Comparison of ENCODE assay signal across 8 cellular contexts in genomic region chr4:7103031-7103598, GRCh38. TPM values are rescaled to one million over a fixed set of nuclear protein-coding genes. Genes with fewer than 3 reads are reported as not detected.
DNase-seq lines count a peak whose midpoint lies in the region; ATAC-seq and TF ChIP-seq lines count a peak whose summit lies in the region.

No MANE protein-coding gene starts in this region.

- peak overlapping the region; percentile 99 for H3K4me2 ChIP-seq in PC-9

- H3K4me3 Mint-ChIP-seq in Caco-2 (ENCODE audit: unreplicated experiment), result peak overlapping the region; percentile 83
- H3K4me3 Mint-ChIP-seq in natural killer cell treated with Interleukin-12 subunit alpha and Interleukin-12 subunit beta and Interleukin-15 and Interleukin-18, amount 100 ng/mL, for 72 hours, result peak overlapping the region; percentile 83

- no peaks in the 10 kb centered on the region for H3K27me3 Mint-ChIP-seq in Caco-2 (ENCODE audit: insufficient read depth, unreplicated experiment)
- H3K27me3 Mint-ChIP-seq in natural killer cell treated with Interleukin-12 subunit alpha and Interleukin-12 subunit beta and Interleukin-15 and Interleukin-18, amount 100 ng/mL, for 72 hours, result peaks cover 0 to 8% of the 10 kb centered on the region in 2 donors

- peak overlapping the region; percentile 76 for H3K27ac Mint-ChIP-seq in Caco-2 (ENCODE audit: unreplicated experiment)
- peak overlapping the region in 1 of 2 donors; percentile 78 for H3K27ac Mint-ChIP-seq in natural killer cell treated with Interleukin-12 subunit alpha and Interleukin-12 subunit beta and Interleukin-15 and Interleukin-18, amount 100 ng/mL, for 72 hours

- H3K9me3 ChIP-seq in Caco-2 (no peaks in the 10 kb centered on the region), PC-9 (ENCODE audit: insufficient read depth, low read depth) (no peaks in the 10 kb centered on the region)

- CTCF ChIA-PET in Caco-2 (lab: Charles Lee), result interaction anchor here (0.8 to 1.8 kb wide), 4 partner anchors 13 to 64 kb away, joined by 3 to 8 read pairs (median 6); no protein-coding TSS in a partner anchor
- CTCF ChIA-PET in PC-9 (lab: Charles Lee), result no interaction called here

- H3K36me3 ChIP-seq in Caco-2 (ENCODE audit: control insufficient read depth, insufficient read depth, low read length) (no peaks in the 10 kb centered on the region), PC-9 (ENCODE audit: low read depth) (no peaks in the 10 kb centered on the region)

- TSS peak; percentile 95 for BruUV-seq in Caco-2 (replicated peaks; lab: Mats Ljungman, UMichigan)
- TSS peak; percentile 76 for BruUV-seq in PC-9 (replicated peaks; lab: Mats Ljungman, UMichigan)

- H3F3A ChIP-seq in PC-9 (ENCODE audit: insufficient read depth, low read depth), result peaks cover 3% of the 10 kb centered on the region; the same call in 1 of the 2 replicates

- peaks cover 6% of the 10 kb centered on the region for H3K36me3 Mint-ChIP-seq in Caco-2 (ENCODE audit: insufficient read depth, unreplicated experiment)
- no peaks in the 10 kb centered on the region for H3K36me3 Mint-ChIP-seq in natural killer cell treated with Interleukin-12 subunit alpha and Interleukin-12 subunit beta and Interleukin-15 and Interleukin-18, amount 100 ng/mL, for 72 hours

- peak overlapping the region; percentile 93 for H2AFZ ChIP-seq in PC-9

- H3K4me3 ChIP-seq in Caco-2 (ENCODE audit: low read depth, low read length) (peak overlapping the region; percentile 57), PC-9 (peak overlapping the region; percentile 69)

- peaks cover 11% of the 10 kb centered on the region for H3K4me1 ChIP-seq in Caco-2
- peaks cover 13% of the 10 kb centered on the region for H3K4me1 ChIP-seq in PC-9 (replicated peaks; ENCODE audit: insufficient read depth)

- H3K79me2 ChIP-seq in PC-9 (ENCODE audit: low read depth), result no peaks in the 10 kb centered on the region

- no peaks in the 10 kb centered on the region for H3K9me3 Mint-ChIP-seq in Caco-2 (ENCODE audit: unreplicated experiment)
- no peaks in the 10 kb centered on the region for H3K9me3 Mint-ChIP-seq in natural killer cell treated with Interleukin-12 subunit alpha and Interleukin-12 subunit beta and Interleukin-15 and Interleukin-18, amount 100 ng/mL, for 72 hours

- H3K4me1 Mint-ChIP-seq in Caco-2 (ENCODE audit: low read depth, unreplicated experiment), result peaks cover 5% of the 10 kb centered on the region
- peaks cover 8 to 13% of the 10 kb centered on the region in 2 donors for H3K4me1 Mint-ChIP-seq in natural killer cell treated with Interleukin-12 subunit alpha and Interleukin-12 subunit beta and Interleukin-15 and Interleukin-18, amount 100 ng/mL, for 72 hours (ENCODE audit: low read depth in 2 of 2)

- intact Hi-C loops in Caco-2 (cut with micrococcal nuclease; ENCODE audit: unreplicated experiment) (loop anchor here (2.0 to 5.0 kb wide), 4 partner anchors 24 to 616 kb away; no protein-coding TSS in a partner anchor), PC-9 (cut with micrococcal nuclease; ENCODE audit: unreplicated experiment) (no loop called here)

- ATAC-seq in GM21360 (IDR thresholded peaks at IDR 0.05; ENCODE audit: unreplicated experiment), result peak; percentile 75
- ATAC-seq in natural killer cell treated with Interleukin-12 subunit alpha and Interleukin-12 subunit beta and Interleukin-15 and Interleukin-18, amount 100 ng/mL, for 72 hours, result peak; percentile 92 to 95

- H3K9me2 ChIP-seq in PC-9 (ENCODE audit: insufficient read depth), result no peaks in the 10 kb centered on the region

- no peaks in the 10 kb centered on the region for H3K27me3 ChIP-seq in Caco-2 (replicated peaks; ENCODE audit: control insufficient read depth, insufficient read depth, low read length)
- H3K27me3 ChIP-seq in PC-9 (ENCODE audit: insufficient read depth, low read depth), result peaks cover 5% of the 10 kb centered on the region; the same call in 1 of the 2 replicates

- TF ChIP-seq CTCF in Caco-2 (IDR thresholded peaks at IDR 0.05; ENCODE audit: insufficient read depth in 1 of 2, low read depth in 1 of 2, low read length in 1 of 2, severe bottlenecking in 1 of 2, unreplicated experiment in 1 of 2), result no peak
- no peak for TF ChIP-seq CTCF in PC-9 (conservative IDR thresholded peaks at IDR 0.05)

- peak; percentile 90 for DNase-seq in Caco-2
- DNase-seq in HT-29 (ENCODE audit: low spot score), result peak; percentile 76
- peak; percentile 60 to 77 for DNase-seq in PC-9
- DNase-seq in activated T-helper 1 cell treated with Interleukin-2 at 50 U/mL for 16 hours (ENCODE audit: low read depth), result peak; percentile 63
- DNase-seq in fibroblast of peridontal ligament (ENCODE audit: extremely low read depth), result peak; percentile 47
- peak; percentile 83 for DNase-seq in natural killer cell treated with Interleukin-12 subunit alpha and Interleukin-12 subunit beta and Interleukin-15 and Interleukin-18, amount 100 ng/mL, for 72 hours (ENCODE audit: low spot score)
- peak; percentile 64 to 82 (median 72) for DNase-seq in stimulated activated naive CD4-positive, alpha-beta T cell (lab: John Stamatoyannopoulos, UW)

- no peaks in the 10 kb centered on the region for H4K20me1 ChIP-seq in PC-9 (ENCODE audit: insufficient read depth)

- H3K27ac ChIP-seq in PC-9, result no peak overlapping the region

- POLR2A ChIA-PET in Caco-2 (lab: Charles Lee) (no interaction called here), PC-9 (lab: Charles Lee; ENCODE audit: unreplicated experiment) (interaction anchor here (0.7 kb wide), 1 partner anchor 95 kb away, joined by 3 read pairs; no protein-coding TSS in a partner anchor)

RNA-seq across cellular contexts. Expression of gene GRPEL1, which starts 35.3 kb away (rescaled TPM):
- total RNA-seq in Caco-2 (2022) (47.3 and 51.7 TPM in 2 replicates), PC-9 (2021) (49.3 and 49.9 TPM in 2 replicates)
- total RNA-seq in HT-29 (2014; rRNA removed; shearing (Covaris generic)), result 52.9 and 61.9 TPM in 2 replicates
- 10 to 100 TPM; 71.0 to 73.6 TPM for total RNA-seq in natural killer cell treated with Interleukin-12 subunit alpha and Interleukin-12 subunit beta and Interleukin-15 and Interleukin-18, amount 100 ng/mL, for 72 hours

RNA-seq across cellular contexts. Expression of gene TADA2B, which starts 59.9 kb away (rescaled TPM):
- total RNA-seq in Caco-2 (2022) (17.2 and 21.8 TPM in 2 replicates), PC-9 (2021) (9.5 and 9.6 TPM in 2 replicates)
- 13.1 and 14.2 TPM in 2 replicates for total RNA-seq in HT-29 (2014; rRNA removed; shearing (Covaris generic))
- total RNA-seq in natural killer cell treated with Interleukin-12 subunit alpha and Interleukin-12 subunit beta and Interleukin-15 and Interleukin-18, amount 100 ng/mL, for 72 hours, result 10 to 100 TPM; 15.8 to 16.9 TPM
